10 cellular contexts compared by ENCODE assay signal in the genomic region with DNA sequence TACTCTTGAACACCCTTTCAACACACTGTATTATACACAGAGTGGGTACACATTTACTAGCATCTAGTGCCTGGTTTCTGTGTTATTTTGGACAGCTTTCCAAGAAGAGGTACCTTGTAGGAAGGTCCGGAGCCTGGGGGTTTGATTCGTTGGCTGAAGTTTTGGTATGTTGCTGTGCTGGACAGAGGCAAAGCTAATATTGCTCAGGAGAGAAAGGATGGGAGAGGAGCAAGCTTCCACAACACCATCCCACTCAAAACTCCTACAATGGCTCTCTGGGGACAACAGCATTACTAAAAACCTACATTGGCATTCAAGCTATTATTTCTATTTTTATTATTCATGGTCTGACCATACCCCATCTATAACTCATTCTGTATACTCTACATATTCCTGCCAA. TPM values are rescaled to one million over a fixed set of nuclear protein-coding genes. Genes with fewer than 3 reads are reported as not detected.
DNase-seq lines count a peak whose midpoint lies in the region; ATAC-seq, FAIRE-seq and TF ChIP-seq lines count a peak whose summit lies in the region.
"Had no signal": no experiment of that assay in that cellular context is flagged by ENCODE, and none has a peak within 500 bp of the region (broad histone marks: within the 10 kb centered on the region; RNA-seq: fewer than 3 reads in every experiment).

No MANE protein-coding gene starts in this region.

- ATAC-seq in HCT116 (no peak), aorta (ENCODE audit: low FRiP score) (no peak)

- H3K4me1 ChIP-seq in HCT116 (ENCODE audit: control insufficient read depth in 1 of 2, insufficient read depth in 2 of 2, low read length in 2 of 2) (peaks cover 12 to 19% of the 10 kb centered on the region in 2 experiments), small intestine (ENCODE audit: control insufficient read depth in 2 of 2, insufficient read depth in 1 of 2, low read depth in 1 of 2, low read length in 1 of 2) (peaks cover 0 to 5% of the 10 kb centered on the region in 2 donors), aorta (ENCODE audit: control insufficient read depth in 1 of 2, insufficient read depth in 2 of 2, low read length in 2 of 2) (no peaks in the 10 kb centered on the region)

- FAIRE-seq in small intestine (lab: Jason Lieb, UNC) = no peak

- BruUV-seq in HCT116 (replicated peaks; lab: Mats Ljungman, UMichigan) (no TSS peak), MCF 10A (replicated peaks; lab: Mats Ljungman, UMichigan) (no TSS peak)

- no peak for TF ChIP-seq POLR2A in HCT116 (IDR thresholded peaks at IDR 0.05; ENCODE audit: borderline replicate concordance, extremely low read depth, insufficient read depth, insufficient read length)

- no peaks in the 10 kb centered on the region for H3K36me3 Mint-ChIP-seq in MCF 10A (ENCODE audit: insufficient read depth, unreplicated experiment)
- no peaks in the 10 kb centered on the region for H3K36me3 Mint-ChIP-seq in nephron (ENCODE audit: low read depth)

- TF ChIP-seq CTCF in 22Rv1 (IDR thresholded peaks at IDR 0.05) = no peak
- TF ChIP-seq CTCF in HCT116 (IDR thresholded peaks at IDR 0.05 in 2 of 3, conservative IDR thresholded peaks at IDR 0.05 in 1 of 3; ENCODE audit: borderline replicate concordance in 1 of 3, insufficient read depth in 1 of 3, low read depth in 2 of 3, low read length in 2 of 3) = no peak
- no peak for TF ChIP-seq CTCF in MCF 10A (IDR thresholded peaks at IDR 0.05; ENCODE audit: unreplicated experiment)
- no peak for TF ChIP-seq CTCF in nephron (IDR thresholded peaks at IDR 0.05; ENCODE audit: unreplicated experiment in 3 of 3)

- CTCF ChIA-PET in HCT116 (lab: Charles Lee) (interaction anchor here (1.9 to 3.1 kb wide), 2 partner anchors 37 to 89 kb away, joined by 5 to 8 read pairs; no protein-coding TSS in a partner anchor), MCF 10A (lab: Yijun Ruan, JAX) (interaction anchor here (0.5 to 5.4 kb wide), 4 partner anchors 37 to 340 kb away, joined by 3 to 40 read pairs (median 5); no protein-coding TSS in a partner anchor)

- H3K9me3 ChIP-seq in HCT116 (ENCODE audit: control insufficient read depth in 1 of 2, insufficient read depth in 1 of 2, low read depth in 1 of 2, low read length in 2 of 2) = no peaks in the 10 kb centered on the region
- no peaks in the 10 kb centered on the region for H3K9me3 ChIP-seq in small intestine (ENCODE audit: control insufficient read depth, low read depth)
- no peaks in the 10 kb centered on the region for H3K9me3 ChIP-seq in aorta (ENCODE audit: control insufficient read depth, low read length)

- WGBS in small intestine, 3 donors = 77 to 83% (median 79%) methylated on average over 2 of the region's 2 CpGs
- WGBS in aorta, 2 donors = 55 to 70% methylated on average over 2 of the region's 2 CpGs

- peak overlapping the region; percentile 58 for H2AFZ ChIP-seq in HCT116 (ENCODE audit: low read depth, low read length, poor library complexity, severe bottlenecking)

- RAD21 ChIA-PET in HCT116 (lab: Charles Lee; ENCODE audit: low non-redundant PET in 1 of 2, low total read pairs in 2 of 2, uncharacterized antibody in 2 of 2, unreplicated experiment in 2 of 2) = no interaction called here

- no peak for TF ChIP-seq RAD21 in HCT116 (IDR thresholded peaks at IDR 0.05; ENCODE audit: low read depth)

- no peaks in the 10 kb centered on the region for H4K20me1 ChIP-seq in HCT116 (ENCODE audit: insufficient read depth)

- DNase-seq in HCT116 (ENCODE audit: low read depth, low spot score) (no peak), MCF 10A (ENCODE audit: unreplicated experiment) (no peak), superior temporal gyrus (ENCODE audit: extremely low spot score) (no peak), small intestine (no peak), RKO (ENCODE audit: low spot score) (no peak), aorta (no peak)
- DNase-seq: T-helper 9 cell had no signal

- no peaks in the 10 kb centered on the region for H3K27me3 Mint-ChIP-seq in MCF 10A (ENCODE audit: insufficient read depth, unreplicated experiment)
- peaks cover 56% of the 10 kb centered on the region for H3K27me3 Mint-ChIP-seq in nephron (ENCODE audit: low read depth)

- H3K79me2 ChIP-seq in HCT116 (ENCODE audit: insufficient read depth, low read length) = no peaks in the 10 kb centered on the region; the same call in 1 of the 2 replicates

- H3K9ac ChIP-seq in HCT116 (ENCODE audit: low read length) = no peak overlapping the region

- no peaks in the 10 kb centered on the region for H3K9me2 ChIP-seq in HCT116 (ENCODE audit: insufficient read depth)

- POLR2A ChIA-PET in HCT116 (lab: Charles Lee) = no interaction called here
- POLR2A ChIA-PET in MCF 10A (lab: Yijun Ruan, JAX) = interaction anchor here (0.5 to 5.7 kb wide), 13 partner anchors 12 to 116 kb away, joined by 3 to 69 read pairs (median 6); partner anchors contain the start of genes DMXL2 and TMOD2

- peak overlapping the region; percentile 77 for H3K4me3 Mint-ChIP-seq in MCF 10A (ENCODE audit: unreplicated experiment)
- H3K4me3 Mint-ChIP-seq in nephron = peak overlapping the region; percentile 70 to 86 (median 84)

- H3K9me3 Mint-ChIP-seq in MCF 10A (ENCODE audit: unreplicated experiment) (no peaks in the 10 kb centered on the region), nephron (no peaks in the 10 kb centered on the region)

- H3K36me3 ChIP-seq in HCT116 (ENCODE audit: control insufficient read depth in 1 of 2, insufficient read depth in 2 of 2, low read length in 2 of 2) (no peaks in the 10 kb centered on the region), small intestine (ENCODE audit: control insufficient read depth in 2 of 2, insufficient read depth in 2 of 2, low read length in 2 of 2) (no peaks in the 10 kb centered on the region), aorta (ENCODE audit: control insufficient read depth in 1 of 2, insufficient read depth in 2 of 2, low read length in 1 of 2) (no peaks in the 10 kb centered on the region)

- 0 out of 4 replicates have a peak overlapping the region, but pooled peaks of 1 of the 2 experiments have one; percentile 56 for H3K4me3 ChIP-seq in HCT116 (replicated peaks in 1 of 2; ENCODE audit: low read depth in 1 of 2, low read length in 2 of 2)
- no peak overlapping the region for H3K4me3 ChIP-seq in small intestine (ENCODE audit: low read depth in 1 of 2, low read length in 2 of 2)
- H3K4me3 ChIP-seq in aorta (ENCODE audit: low read length in 2 of 2) = no peak overlapping the region

- H3K27ac ChIP-seq in 22Rv1 (peak overlapping the region; percentile 78; the same call in 1 of the 2 replicates), HCT116 (ENCODE audit: low read depth, low read length) (no peak overlapping the region), small intestine (ENCODE audit: low read depth in 1 of 2, low read length in 1 of 2) (peak overlapping the region in 1 of 2 donors; percentile 93), aorta (ENCODE audit: low read depth in 1 of 2, low read length in 2 of 2) (no peak overlapping the region)

- H3K4me2 ChIP-seq in HCT116 (ENCODE audit: low read length) = peak overlapping the region; percentile 73

- H3K27me3 ChIP-seq in HCT116 (ENCODE audit: insufficient read depth, low read length) = no peaks in the 10 kb centered on the region
- no peaks in the 10 kb centered on the region for H3K27me3 ChIP-seq in small intestine (ENCODE audit: control insufficient read depth in 2 of 2, insufficient read depth in 2 of 2, low read length in 2 of 2)
- H3K27me3 ChIP-seq in aorta (ENCODE audit: control insufficient read depth in 1 of 2, insufficient read depth in 2 of 2, low read length in 1 of 2) = no peaks in the 10 kb centered on the region

- H3K4me1 Mint-ChIP-seq in MCF 10A (ENCODE audit: insufficient read depth, unreplicated experiment) (peaks cover 20% of the 10 kb centered on the region), nephron (peaks cover 8% of the 10 kb centered on the region)

- intact Hi-C loops in HCT116 (cut with micrococcal nuclease) (no loop called here), MCF 10A (cut with micrococcal nuclease) (no loop called here), aorta (cut with DNase I) (no loop called here)

- H3K27ac Mint-ChIP-seq in MCF 10A (ENCODE audit: low read depth, unreplicated experiment) (peak overlapping the region; percentile 4), nephron (no peak overlapping the region)

TF ChIP-seq in HCT116, 20 proteins besides CTCF, POLR2A, EP300 and RAD21 (continues in another document):
- TF ChIP-seq YY1 (IDR thresholded peaks at IDR 0.05; ENCODE audit: extremely low read depth, insufficient replicate concordance, low read depth, low read length) = no peak

RNA-seq across cellular contexts. Expression of gene LYSMD2, which starts 1.1 kb away (rescaled TPM):
- total RNA-seq in HCT116 (2021; ENCODE audit: unreplicated experiment) = 10.8 TPM
- polyA plus RNA-seq in HCT116 (2012) = 3.7 and 4.3 TPM in 2 replicates
- 13.4 and 14.3 TPM in 2 replicates for total RNA-seq in MCF 10A (2022)
- polyA plus RNA-seq in small intestine = 10 to 100 TPM; 10.7 to 19.6 (median 11.9) TPM
- 10 to 100 TPM; 10.5 to 12.2 TPM for total RNA-seq in aorta
- polyA plus RNA-seq in aorta = 10 to 100 TPM in 1 of 2 donors, 1 to 10 TPM in 1; 9.7 to 14.3 TPM

RNA-seq across cellular contexts. Expression of gene TMOD2, which starts 12.8 kb away (rescaled TPM):
- 5.7 TPM for total RNA-seq in HCT116 (2021; ENCODE audit: unreplicated experiment)
- 0.91 and 1.4 TPM in 2 replicates for polyA plus RNA-seq in HCT116 (2012)
- 2.8 and 5.3 TPM in 2 replicates for total RNA-seq in MCF 10A (2022)
- 1 to 10 TPM in 1 of 3 donors, under 1 TPM in 2; 0.45 to 3.2 (median 0.54) TPM for polyA plus RNA-seq in small intestine
- total RNA-seq in aorta = 10 to 100 TPM; 17.8 to 33.1 TPM
- 1 to 10 TPM; 2.3 to 5.8 TPM for polyA plus RNA-seq in aorta

RNA-seq across cellular contexts. Expression of gene SCG3, which starts 57.2 kb away (rescaled TPM):
- total RNA-seq in HCT116 (2021; ENCODE audit: unreplicated experiment) = not detected
- polyA plus RNA-seq in HCT116 (2012) = not detected in 2 replicates
- not detected in 2 replicates for total RNA-seq in MCF 10A (2022)
- polyA plus RNA-seq in small intestine = 1 to 10 TPM in 1 of 3 donors, under 1 TPM in 1, not detected in 1; 0.27 to 4.7 TPM
- total RNA-seq in aorta = not detected
- polyA plus RNA-seq in aorta = under 1 TPM in 1 of 2 donors, not detected in 1; 0.15 TPM
- total RNA-seq: IMR-90 had no signal
